1 cellular context compared by ENCODE assay signal in the genomic region with DNA sequence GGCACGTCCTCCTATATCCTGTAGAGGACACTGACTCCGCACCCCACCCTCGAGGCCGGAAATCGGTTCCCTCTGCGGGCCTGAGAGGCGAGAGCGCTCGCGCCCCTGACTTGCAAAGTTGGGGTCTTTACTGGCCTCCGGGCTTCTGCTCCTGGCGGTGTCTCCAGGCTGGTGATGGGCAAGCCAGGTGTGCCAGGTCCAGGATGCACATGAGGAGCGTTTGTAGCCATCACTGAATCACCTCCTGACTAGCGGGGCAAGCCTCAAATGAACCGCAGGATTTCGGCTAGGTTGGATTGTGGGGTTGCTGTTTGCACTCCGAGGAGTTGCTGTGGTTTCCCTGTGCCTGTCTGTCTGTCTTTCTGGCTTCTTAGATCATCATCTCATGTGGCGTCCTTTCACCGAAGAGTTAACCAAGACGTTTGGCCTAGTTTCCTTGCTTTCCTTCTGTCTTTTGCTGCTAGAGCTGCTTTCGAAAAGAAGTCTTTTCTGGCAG.
TF ChIP-seq lines count a peak whose summit lies in the region.
"Not testable (repeated sequence)": the region's sequence is repeated elsewhere in the genome, so short reads cannot be mapped to it uniquely, and the experiment has no call there.

No MANE protein-coding gene starts in this region.

TF ChIP-seq in K562, 482 proteins besides CTCF, POLR2A, EP300 and RAD21 (continued from another document):
- TF ChIP-seq, protein P1, sequence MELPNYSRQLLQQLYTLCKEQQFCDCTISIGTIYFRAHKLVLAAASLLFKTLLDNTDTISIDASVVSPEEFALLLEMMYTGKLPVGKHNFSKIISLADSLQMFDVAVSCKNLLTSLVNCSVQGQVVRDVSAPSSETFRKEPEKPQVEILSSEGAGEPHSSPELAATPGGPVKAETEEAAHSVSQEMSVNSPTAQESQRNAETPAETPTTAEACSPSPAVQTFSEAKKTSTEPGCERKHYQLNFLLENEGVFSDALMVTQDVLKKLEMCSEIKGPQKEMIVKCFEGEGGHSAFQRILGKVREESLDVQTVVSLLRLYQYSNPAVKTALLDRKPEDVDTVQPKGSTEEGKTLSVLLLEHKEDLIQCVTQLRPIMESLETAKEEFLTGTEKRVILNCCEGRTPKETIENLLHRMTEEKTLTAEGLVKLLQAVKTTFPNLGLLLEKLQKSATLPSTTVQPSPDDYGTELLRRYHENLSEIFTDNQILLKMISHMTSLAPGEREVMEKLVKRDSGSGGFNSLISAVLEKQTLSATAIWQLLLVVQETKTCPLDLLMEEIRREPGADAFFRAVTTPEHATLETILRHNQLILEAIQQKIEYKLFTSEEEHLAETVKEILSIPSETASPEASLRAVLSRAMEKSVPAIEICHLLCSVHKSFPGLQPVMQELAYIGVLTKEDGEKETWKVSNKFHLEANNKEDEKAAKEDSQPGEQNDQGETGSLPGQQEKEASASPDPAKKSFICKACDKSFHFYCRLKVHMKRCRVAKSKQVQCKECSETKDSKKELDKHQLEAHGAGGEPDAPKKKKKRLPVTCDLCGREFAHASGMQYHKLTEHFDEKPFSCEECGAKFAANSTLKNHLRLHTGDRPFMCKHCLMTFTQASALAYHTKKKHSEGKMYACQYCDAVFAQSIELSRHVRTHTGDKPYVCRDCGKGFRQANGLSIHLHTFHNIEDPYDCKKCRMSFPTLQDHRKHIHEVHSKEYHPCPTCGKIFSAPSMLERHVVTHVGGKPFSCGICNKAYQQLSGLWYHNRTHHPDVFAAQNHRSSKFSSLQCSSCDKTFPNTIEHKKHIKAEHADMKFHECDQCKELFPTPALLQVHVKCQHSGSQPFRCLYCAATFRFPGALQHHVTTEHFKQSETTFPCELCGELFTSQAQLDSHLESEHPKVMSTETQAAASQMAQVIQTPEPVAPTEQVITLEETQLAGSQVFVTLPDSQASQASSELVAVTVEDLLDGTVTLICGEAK (IDR thresholded peaks at IDR 0.05), result peak; percentile 34; the same call in 1 of the 2 replicates
- TF ChIP-seq, protein P1 (CRISPR knock-in tag; IDR thresholded peaks at IDR 0.05), result not testable (repeated sequence)
- peak; percentile 24; the same call in 1 of the 2 replicates for TF ChIP-seq ZBTB7A (IDR thresholded peaks at IDR 0.05; ENCODE audit: borderline replicate concordance, control insufficient read depth, low read depth, low read length)
